ENCODE assay signal across 9 cellular contexts in the genomic region with DNA sequence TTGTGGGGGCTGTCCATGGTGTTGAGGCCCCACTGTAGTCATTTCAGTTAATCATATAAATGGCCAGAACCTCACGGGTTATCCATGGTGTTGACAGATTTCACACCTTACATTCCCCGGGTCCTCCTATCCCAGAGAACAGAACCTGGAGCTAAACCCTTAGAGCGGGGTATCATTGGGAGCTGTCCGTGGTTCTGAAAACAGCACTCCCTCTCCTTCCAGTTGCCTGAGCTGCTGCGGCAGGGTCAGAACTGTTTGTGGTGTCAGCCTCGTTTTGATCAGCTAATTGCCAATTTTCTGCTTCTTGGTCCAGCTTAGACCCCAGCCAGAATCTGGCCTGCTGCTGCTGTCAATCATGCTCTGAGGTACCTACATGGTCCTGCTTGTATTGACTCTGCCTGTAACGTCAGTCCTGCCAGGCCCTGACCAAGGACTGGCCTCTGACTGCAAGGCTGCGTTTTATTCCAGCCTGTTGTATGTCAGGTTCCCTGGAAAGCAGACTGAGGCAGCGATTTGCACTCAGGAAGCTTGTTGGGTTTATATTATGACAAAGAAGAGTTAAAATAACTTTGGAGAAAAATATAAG. TPM values are rescaled to one million over a fixed set of nuclear protein-coding genes. Genes with fewer than 3 reads are reported as not detected.
DNase-seq lines count a peak whose midpoint lies in the region; ATAC-seq and TF ChIP-seq lines count a peak whose summit lies in the region.
"Had no signal": no experiment of that assay in that cellular context is flagged by ENCODE, and none has a peak within 500 bp of the region (broad histone marks: within the 10 kb centered on the region; RNA-seq: fewer than 3 reads in every experiment).

No MANE protein-coding gene starts in this region.

- peaks cover 0 to 6% (median under 1%) of the 10 kb centered on the region in 8 donors for H3K9me3 Mint-ChIP-seq in CD4-positive, alpha-beta memory T cell
- peaks cover 0 to 3% (median 0%) of the 10 kb centered on the region in 6 donors for H3K9me3 Mint-ChIP-seq in immature natural killer cell

- POLR2A ChIA-PET in CD4-positive, alpha-beta memory T cell (lab: Charles Lee; ENCODE audit: partially characterized antibody) = no interaction called here

- H3K36me3 ChIP-seq in CD4-positive, alpha-beta memory T cell (ENCODE audit: insufficient read depth, low read length) = no peaks in the 10 kb centered on the region
- H3K36me3 ChIP-seq in transverse colon = no peaks in the 10 kb centered on the region
- H3K36me3 ChIP-seq in suprapubic skin = no peaks in the 10 kb centered on the region

- WGBS in transverse colon (ENCODE audit: low coverage in 1 of 2), 2 donors = 25 to 33% methylated on average over 1 to 9 of the region's 9 CpGs
- WGBS in suprapubic skin = 29% methylated on average over 8 of the region's 9 CpGs

- ATAC-seq in GM18519 (IDR thresholded peaks at IDR 0.05; ENCODE audit: low FRiP score, unreplicated experiment) = no peak

- H3K36me3 Mint-ChIP-seq in CD4-positive, alpha-beta memory T cell = no peaks in the 10 kb centered on the region
- no peaks in the 10 kb centered on the region for H3K36me3 Mint-ChIP-seq in immature natural killer cell

- peaks cover 3 to 15% of the 10 kb centered on the region in 2 donors for H3K27me3 Mint-ChIP-seq in CD4-positive, alpha-beta memory T cell
- peaks cover 0 to 3% (median 0%) of the 10 kb centered on the region in 3 donors for H3K27me3 Mint-ChIP-seq in immature natural killer cell (ENCODE audit: low read depth in 3 of 3)

- no peaks in the 10 kb centered on the region for H3K4me1 Mint-ChIP-seq in CD4-positive, alpha-beta memory T cell
- no peaks in the 10 kb centered on the region for H3K4me1 Mint-ChIP-seq in immature natural killer cell

- TF ChIP-seq EP300 in transverse colon (IDR thresholded peaks at IDR 0.05; ENCODE audit: low read depth) (no peak), suprapubic skin (IDR thresholded peaks at IDR 0.05) (no peak)

- peak in 4 of 5 donors; percentile 3 to 14 (median 5) for DNase-seq in CD4-positive, alpha-beta memory T cell
- peak; percentile 20 for DNase-seq in HS-27A (ENCODE audit: low read depth)
- DNase-seq in activated CD4-positive, alpha-beta T cell treated with anti-CD3 and anti-CD28 coated beads, Interleukin-2, amount 50 U/mL, for 48 hours = peak; percentile 9 to 24
- DNase-seq in immature natural killer cell = peak in 2 of 3 donors; percentile 3 to 6
- no peak for DNase-seq in transverse colon
- no peak for DNase-seq in suprapubic skin (ENCODE audit: low spot score in 2 of 2)
- no peak for DNase-seq in NCI-H345 treated with DMSO at 0.1 percent for 48 hours (lab: John Stamatoyannopoulos, UW; ENCODE audit: unreplicated experiment)
- DNase-seq: NCI-H2081 had no signal

- CTCF ChIA-PET in CD4-positive, alpha-beta memory T cell (lab: Charles Lee; ENCODE audit: partially characterized antibody) = no interaction called here

- in situ Hi-C loops in transverse colon (cut with MboI; ENCODE audit: low pct_ligation_motif_present in 1 of 4, low pct_unique_long_range_greater_than_20kb in 1 of 4, low sequenced_read_pairs in 3 of 4) = no loop called here

- no peak overlapping the region for H3K4me3 Mint-ChIP-seq in CD4-positive, alpha-beta memory T cell
- no peak overlapping the region for H3K4me3 Mint-ChIP-seq in immature natural killer cell

- TF ChIP-seq CTCF in transverse colon (IDR thresholded peaks at IDR 0.05) (no peak), suprapubic skin (IDR thresholded peaks at IDR 0.05) (no peak)

- H3K4me1 ChIP-seq in CD4-positive, alpha-beta memory T cell (ENCODE audit: insufficient read depth, low read length) = no peaks in the 10 kb centered on the region
- no peaks in the 10 kb centered on the region for H3K4me1 ChIP-seq in transverse colon
- no peaks in the 10 kb centered on the region for H3K4me1 ChIP-seq in suprapubic skin

- intact Hi-C loops in CD4-positive, alpha-beta memory T cell (cut with micrococcal nuclease) = no loop called here
- intact Hi-C loops in transverse colon (cut with DNase I; ENCODE audit: low total_unique reads) = no loop called here

- H3K27ac ChIP-seq in CD4-positive, alpha-beta memory T cell (ENCODE audit: low read depth, low read length) = no peak overlapping the region
- H3K27ac ChIP-seq in transverse colon (no peak overlapping the region), suprapubic skin (no peak overlapping the region)

- no peak overlapping the region for H3K4me3 ChIP-seq in CD4-positive, alpha-beta memory T cell (ENCODE audit: low read length in 2 of 2)
- H3K4me3 ChIP-seq in transverse colon (no peak overlapping the region), suprapubic skin (no peak overlapping the region)

- H3K27ac Mint-ChIP-seq in CD4-positive, alpha-beta memory T cell = peak overlapping the region in 1 of 7 donors; percentile 25
- H3K27ac Mint-ChIP-seq in immature natural killer cell = no peak overlapping the region

- no peaks in the 10 kb centered on the region for H3K27me3 ChIP-seq in CD4-positive, alpha-beta memory T cell (ENCODE audit: insufficient read depth, low read length)
- H3K27me3 ChIP-seq in transverse colon = no peaks in the 10 kb centered on the region
- H3K27me3 ChIP-seq in suprapubic skin = peaks cover 28% of the 10 kb centered on the region

- TF ChIP-seq POLR2A in transverse colon (IDR thresholded peaks at IDR 0.05) (no peak), suprapubic skin (IDR thresholded peaks at IDR 0.05) (no peak)

- no peaks in the 10 kb centered on the region for H3K9me3 ChIP-seq in CD4-positive, alpha-beta memory T cell (ENCODE audit: control insufficient read depth in 1 of 2, low read length in 2 of 2)
- no peaks in the 10 kb centered on the region for H3K9me3 ChIP-seq in transverse colon
- H3K9me3 ChIP-seq in suprapubic skin = no peaks in the 10 kb centered on the region

RNA-seq across cellular contexts. Expression of a gene that starts 55.8 kb away (rescaled TPM):
- 10 to 100 TPM in 1 of 2 experiments, 1 to 10 TPM in 1; 9.3 to 11.0 TPM for total RNA-seq in CD4-positive, alpha-beta memory T cell
- polyA plus RNA-seq in CD4-positive, alpha-beta memory T cell = 1 to 10 TPM in 1 of 2 donors, under 1 TPM in 1; 0.68 to 2.4 TPM
- not detected for polyA plus RNA-seq in immature natural killer cell
- total RNA-seq in transverse colon (100 to 1,000 TPM in 1 of 4 donors, 10 to 100 TPM in 3; 28.5 to 158 (median 39.2) TPM), suprapubic skin (100 to 1,000 TPM; 153 to 189 (median 171) TPM)

Comparison
In these comparisons a context has a peak if more than half of its experiments do, and no peak if none do; other contexts are left out.
1. DNase-seq: peak in CD4-positive, alpha-beta memory T cell (4 of 5), HS-27A (single experiment), activated CD4-positive, alpha-beta T cell treated with anti-CD3 and anti-CD28 coated beads, Interleukin-2, amount 50 U/mL, for 48 hours (2 of 2) and immature natural killer cell (2 of 3); none in transverse colon (single experiment), suprapubic skin (0 of 2) and NCI-H345 treated with DMSO at 0.1 percent for 48 hours (single experiment).